Comparison of ENCODE assay signal across 2 cellular contexts in genomic region chr4:86989658-86990057, GRCh38.
TF ChIP-seq lines count a peak whose summit lies in the region.

No MANE protein-coding gene starts in this region.

TF ChIP-seq in HEK293, 187 proteins besides CTCF, POLR2A, EP300 and RAD21:
- peak; percentile 77 for TF ChIP-seq ZNF146 (tag by site-specific recombination; IDR thresholded peaks at IDR 0.05)

TF ChIP-seq in K562, 482 proteins besides CTCF, POLR2A, EP300 and RAD21:
- TF ChIP-seq KDM1A (IDR thresholded peaks at IDR 0.05) (0 out of 4 replicates have a peak, but pooled peaks of 1 of the 2 experiments have one; percentile 15), ZNF146 (CRISPR knock-in tag; IDR thresholded peaks at IDR 0.05; ENCODE audit: unreplicated experiment) (peak; percentile 65)
